ENCODE assay signal across 10 cellular contexts in the genomic region with DNA sequence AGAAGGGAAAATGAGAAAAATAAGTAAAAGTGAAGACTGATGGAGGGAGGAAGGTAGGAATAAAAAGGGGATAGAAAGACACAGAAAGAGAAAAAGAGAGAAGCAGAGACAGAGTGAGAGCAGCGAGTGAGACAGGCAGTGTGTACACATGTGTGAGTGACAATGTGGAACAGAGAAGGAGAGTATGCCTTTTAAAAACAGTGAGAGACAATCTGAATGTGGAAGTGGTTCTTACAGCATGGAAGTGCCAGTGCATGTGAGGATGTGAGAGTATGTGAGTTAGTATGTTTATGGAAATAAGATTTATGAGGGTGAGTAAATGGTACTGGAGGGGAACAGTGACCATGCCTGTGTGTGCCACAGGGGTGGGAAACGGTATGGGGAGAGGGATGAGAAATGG. TPM values are rescaled to one million over a fixed set of nuclear protein-coding genes. Genes with fewer than 3 reads are reported as not detected.
DNase-seq lines count a peak whose midpoint lies in the region; ATAC-seq and TF ChIP-seq lines count a peak whose summit lies in the region.
"Had no signal": no experiment of that assay in that cellular context is flagged by ENCODE, and none has a peak within 500 bp of the region (broad histone marks: within the 10 kb centered on the region; RNA-seq: fewer than 3 reads in every experiment).

No MANE protein-coding gene starts in this region.

- ATAC-seq in GM21529 (IDR thresholded peaks at IDR 0.05; ENCODE audit: unreplicated experiment) (no peak), HG02840 (IDR thresholded peaks at IDR 0.05; ENCODE audit: low FRiP score, unreplicated experiment) (no peak)

- CTCF ChIA-PET in A673 (lab: Charles Lee), result interaction anchor here (0.6 kb wide), 1 partner anchor 456 kb away, joined by 3 read pairs; no protein-coding TSS in a partner anchor

- intact Hi-C loops in A673 (cut with micrococcal nuclease; ENCODE audit: unreplicated experiment), result no loop called here

- peak overlapping the region; percentile 74 for H3K4me3 Mint-ChIP-seq in mesothelial cell of epicardium

- no peaks in the 10 kb centered on the region for H3K9me3 ChIP-seq in A673 (ENCODE audit: low read depth, low read length, poor library complexity, severe bottlenecking)
- H3K9me3 ChIP-seq in SJCRH30 (replicated peaks), result no peaks in the 10 kb centered on the region

- DNase-seq in A673 (ENCODE audit: low spot score) (peak; percentile 21), HCEC 1CT (peak; percentile 45), astrocyte of the spinal cord (ENCODE audit: low read depth, low spot score) (peak; percentile 23), mesothelial cell of epicardium (ENCODE audit: low spot score in 2 of 2, unreplicated experiment in 2 of 2) (no peak), SJCRH30 (no peak)
- no peak for DNase-seq in activated CD4-positive, alpha-beta T cell treated with anti-CD3 and anti-CD28 coated beads, Interleukin-2, amount 50 U/mL, for 4 hours
- DNase-seq: NCI-H2171 treated with DMSO at 0.1 percent for 48 hours had no signal

- H3K27ac ChIP-seq in A673 (ENCODE audit: low read depth, low read length, poor library complexity, severe bottlenecking), result no peak overlapping the region
- no peak overlapping the region for H3K27ac ChIP-seq in SJCRH30

- H3K4me1 ChIP-seq in A673 (ENCODE audit: insufficient read depth, low read length, poor library complexity, severe bottlenecking) (peaks cover 17% of the 10 kb centered on the region), SJCRH30 (no peaks in the 10 kb centered on the region)

- H3K27ac Mint-ChIP-seq in mesothelial cell of epicardium, result no peak overlapping the region
- H3K27ac Mint-ChIP-seq: activated CD4-positive, alpha-beta memory T cell treated with anti-CD3 and anti-CD28 coated beads for 36 hours had no signal

- no peak for TF ChIP-seq CTCF in A673 (conservative IDR thresholded peaks at IDR 0.05; ENCODE audit: low read depth, low read length)
- TF ChIP-seq CTCF in astrocyte of the spinal cord (IDR thresholded peaks at IDR 0.05; ENCODE audit: low read depth, low read length), result no peak
- TF ChIP-seq CTCF in mesothelial cell of epicardium (IDR thresholded peaks at IDR 0.05; ENCODE audit: unreplicated experiment), result no peak

- POLR2A ChIA-PET in A673 (lab: Charles Lee; ENCODE audit: low non-redundant PET), result no interaction called here

- in situ Hi-C loops in astrocyte of the spinal cord (cut with HindIII; ENCODE audit: low sequenced_read_pairs), result no loop called here

- H3K9me3 Mint-ChIP-seq in mesothelial cell of epicardium, result no peaks in the 10 kb centered on the region
- H3K9me3 Mint-ChIP-seq: activated CD4-positive, alpha-beta memory T cell treated with anti-CD3 and anti-CD28 coated beads for 36 hours had no signal

- no TSS peak for BruUV-seq in A673 (replicated peaks; lab: Mats Ljungman, UMichigan)

- peaks cover 50% of the 10 kb centered on the region for H3K27me3 Mint-ChIP-seq in mesothelial cell of epicardium (ENCODE audit: low read depth)

- peak overlapping the region; percentile 69 for H3K4me3 ChIP-seq in A673 (ENCODE audit: low read depth, low read length, poor library complexity, severe bottlenecking)
- H3K4me3 ChIP-seq in astrocyte of the spinal cord (ENCODE audit: low read depth, low read length), result peak overlapping the region; percentile 74
- no peak overlapping the region for H3K4me3 ChIP-seq in SJCRH30

- no peaks in the 10 kb centered on the region for H3K36me3 Mint-ChIP-seq in mesothelial cell of epicardium
- H3K36me3 Mint-ChIP-seq: activated CD4-positive, alpha-beta memory T cell treated with anti-CD3 and anti-CD28 coated beads for 36 hours had no signal

- H3K27me3 ChIP-seq in A673 (replicated peaks; ENCODE audit: insufficient read depth, low read depth, low read length, poor library complexity), result no peaks in the 10 kb centered on the region
- no peaks in the 10 kb centered on the region for H3K27me3 ChIP-seq in SJCRH30

- H3K4me1 Mint-ChIP-seq in mesothelial cell of epicardium, result peaks cover 9% of the 10 kb centered on the region

- H3K36me3 ChIP-seq in A673 (ENCODE audit: insufficient read depth, low read length, poor library complexity, severe bottlenecking) (no peaks in the 10 kb centered on the region), SJCRH30 (no peaks in the 10 kb centered on the region)

RNA-seq across cellular contexts. Expression of gene NEGR1, which starts 1.2 kb away (rescaled TPM):
- total RNA-seq in A673 (2021) (7.6 and 10.6 TPM in 2 replicates), mesothelial cell of epicardium (2.2 to 4.5 TPM (median 2.4 TPM) in 3 replicates)
- total RNA-seq in SJCRH30 (2014; rRNA removed; shearing (Covaris generic)), result 0.99 and 1.2 TPM in 2 replicates
- total RNA-seq: activated CD4-positive, alpha-beta memory T cell treated with anti-CD3 and anti-CD28 coated beads for 36 hours had no signal

Comparison
In these comparisons a context has a peak if more than half of its experiments do, and no peak if none do; other contexts are left out.
1. DNase-seq: peak in A673 (single experiment), HCEC 1CT (single experiment) and astrocyte of the spinal cord (single experiment); none in mesothelial cell of epicardium (0 of 2), activated CD4-positive, alpha-beta T cell treated with anti-CD3 and anti-CD28 coated beads, Interleukin-2, amount 50 U/mL, for 4 hours (0 of 2) and SJCRH30 (0 of 2).